In genomic region chrX:73707014-73707413, GRCh38 we compare ENCODE assay signal across 1 cellular context.
TF ChIP-seq lines count a peak whose summit lies in the region.
"Not testable (repeated sequence)": the region's sequence is repeated elsewhere in the genome, so short reads cannot be mapped to it uniquely, and the experiment has no call there.

No MANE protein-coding gene starts in this region.

- H3K4me3 ChIP-seq in HEK293 (ENCODE audit: low read depth, low read length), result not testable (repeated sequence)

- H3K9me3 ChIP-seq in HEK293 (ENCODE audit: control insufficient read depth, insufficient read depth, low read depth, low read length), result not testable (repeated sequence)

- CTCF ChIA-PET in HEK293 (lab: Yijun Ruan, JAX), result not testable (repeated sequence)

- POLR2A ChIA-PET in HEK293 (lab: Yijun Ruan, JAX), result not testable (repeated sequence)

- not testable (repeated sequence) for H3K36me3 ChIP-seq in HEK293 (ENCODE audit: control insufficient read depth in 2 of 2, insufficient read depth in 1 of 2, low read length in 2 of 2)

- H3K4me1 ChIP-seq in HEK293 (ENCODE audit: control insufficient read depth, insufficient read depth, low read length), result not testable (repeated sequence)

- H3K27ac ChIP-seq in HEK293 (ENCODE audit: extremely low read depth, low read depth, low read length), result not testable (repeated sequence)

- not testable (repeated sequence) for TF ChIP-seq CTCF in HEK293 (tag by site-specific recombination; IDR thresholded peaks at IDR 0.05)

TF ChIP-seq in HEK293, 187 proteins besides CTCF, POLR2A, EP300 and RAD21:
- TF ChIP-seq ZNF280D (tag by site-specific recombination; IDR thresholded peaks at IDR 0.05), result 0 out of 2 replicates have a peak, but pooled peaks have one; percentile 63
- peak; percentile 68 for TF ChIP-seq ZNF146 (tag by site-specific recombination; IDR thresholded peaks at IDR 0.05)
